Comparison of ENCODE assay signal across 8 cellular contexts in genomic region chr5:167723254-167723871, GRCh38.
DNase-seq lines count a peak whose midpoint lies in the region; ATAC-seq, FAIRE-seq and TF ChIP-seq lines count a peak whose summit lies in the region.

No MANE protein-coding gene starts in this region.

- no peak overlapping the region for H3K9ac ChIP-seq in endothelial cell of umbilical vein (replicated peaks; ENCODE audit: extremely low read depth, insufficient read depth, low read length)

- H2AFZ ChIP-seq in endothelial cell of umbilical vein (ENCODE audit: low read depth, low read length): no peak overlapping the region

- no peaks in the 10 kb centered on the region for H3K27me3 ChIP-seq in endothelial cell of umbilical vein (ENCODE audit: control insufficient read depth in 2 of 2, insufficient read depth in 2 of 2, low read length in 2 of 2)

- H3K27ac ChIP-seq in endothelial cell of umbilical vein (ENCODE audit: insufficient read depth, low read depth, low read length): no peak overlapping the region

- intact Hi-C loops in endothelial cell of umbilical vein (cut with micrococcal nuclease): loop anchor here (1.0 kb wide), 3 partner anchors 324 to 496 kb away; no protein-coding TSS in a partner anchor

- no TSS peak for BruUV-seq in endothelial cell of umbilical vein (replicated peaks; lab: Mats Ljungman, UMichigan)

- CTCF ChIA-PET in endothelial cell of umbilical vein (lab: Charles Lee): interaction anchor here (1.0 to 2.9 kb wide), 3 partner anchors 17 to 500 kb away, joined by 3 to 70 read pairs (median 5); no protein-coding TSS in a partner anchor

- H3K36me3 ChIP-seq in endothelial cell of umbilical vein (ENCODE audit: control insufficient read depth in 2 of 2, extremely low read depth in 1 of 2, insufficient read depth in 2 of 2, low read length in 2 of 2): no peaks in the 10 kb centered on the region

- FAIRE-seq in endothelial cell of umbilical vein (lab: Jason Lieb, UNC): peak; percentile 83

- DNase-seq in D341Med (ENCODE audit: low spot score) (peak; percentile 78), NCI-H82 treated with DMSO at 0.1 percent for 48 hours (lab: John Stamatoyannopoulos, UW; ENCODE audit: unreplicated experiment) (peak; percentile 48), endothelial cell of umbilical vein (ENCODE audit: low read depth, low spot score) (peak; percentile 61), midbrain (lab: John Stamatoyannopoulos, UW) (peak; percentile 87)
- DNase-seq in activated CD8-positive, alpha-beta memory T cell treated with anti-CD3 and anti-CD28 coated beads for 1 hour (ENCODE audit: extremely low read depth in 1 of 2, low read depth in 1 of 2): peak; percentile 1 to 27
- peak; percentile 5 to 11 for DNase-seq in stimulated activated CD8-positive, alpha-beta memory T cell treated with anti-CD3 and anti-CD28 coated beads, Interleukin-4, amount 100 ng/mL, for 4 hours (ENCODE audit: low read depth in 2 of 2, low spot score in 1 of 2)

- peak; percentile 79 to 86 for TF ChIP-seq CTCF in endothelial cell of umbilical vein (IDR thresholded peaks at IDR 0.05; ENCODE audit: extremely low read depth in 1 of 2, insufficient read depth in 1 of 2, low read depth in 1 of 2, low read length in 2 of 2)

- no peaks in the 10 kb centered on the region for H3K4me1 ChIP-seq in endothelial cell of umbilical vein (ENCODE audit: control insufficient read depth, extremely low read depth, insufficient read depth, low read length)

- H3K4me2 ChIP-seq in endothelial cell of umbilical vein (ENCODE audit: insufficient read depth, low read length): no peak overlapping the region

- no peaks in the 10 kb centered on the region for H4K20me1 ChIP-seq in endothelial cell of umbilical vein (replicated peaks; ENCODE audit: control insufficient read depth, extremely low read depth, insufficient read depth, low read length)

- ATAC-seq in GM19463 (IDR thresholded peaks at IDR 0.05; ENCODE audit: unreplicated experiment) (peak; percentile 97), HG03469 (IDR thresholded peaks at IDR 0.05; ENCODE audit: unreplicated experiment) (peak; percentile 92)

- POLR2A ChIA-PET in endothelial cell of umbilical vein (lab: Charles Lee): no interaction called here

- no peak for TF ChIP-seq POLR2A in endothelial cell of umbilical vein (IDR thresholded peaks at IDR 0.05; ENCODE audit: low read depth, low read length)

- no peaks in the 10 kb centered on the region for H3K9me1 ChIP-seq in endothelial cell of umbilical vein (replicated peaks; ENCODE audit: control insufficient read depth, extremely low read depth, insufficient read depth, low read length)

- H3K79me2 ChIP-seq in endothelial cell of umbilical vein (ENCODE audit: control insufficient read depth, insufficient read depth, low read length): no peaks in the 10 kb centered on the region

- no peaks in the 10 kb centered on the region for H3K9me3 ChIP-seq in endothelial cell of umbilical vein (replicated peaks; ENCODE audit: control insufficient read depth, insufficient read depth, low read length)

- H3K4me3 ChIP-seq in endothelial cell of umbilical vein (replicated peaks in 1 of 3; ENCODE audit: insufficient read depth in 1 of 3, low read depth in 1 of 3, low read length in 3 of 3): no peak overlapping the region

- dilution Hi-C loops in endothelial cell of umbilical vein (cut with MboI; ENCODE audit: extremely low pct_ligation_motif_present, low sequenced_read_pairs): no loop called here

TF ChIP-seq in endothelial cell of umbilical vein, 7 proteins besides CTCF, POLR2A, EP300 and RAD21:
- TF ChIP-seq EZH2 (IDR thresholded peaks at IDR 0.05; ENCODE audit: borderline replicate concordance, low read depth, low read length, severe bottlenecking): no peak
- TF ChIP-seq POLR2AphosphoS5 (IDR thresholded peaks at IDR 0.05; ENCODE audit: insufficient read depth, low read depth, low read length): no peak
- no peak for TF ChIP-seq MAX (IDR thresholded peaks at IDR 0.05; ENCODE audit: insufficient read depth, insufficient read length)
- no peak for TF ChIP-seq GATA2 (IDR thresholded peaks at IDR 0.05; ENCODE audit: insufficient read depth, insufficient read length, low read depth, low read length)
- TF ChIP-seq JUN (IDR thresholded peaks at IDR 0.05; ENCODE audit: borderline replicate concordance, insufficient read depth, insufficient read length, low read depth): no peak
- TF ChIP-seq FOS (IDR thresholded peaks at IDR 0.05; ENCODE audit: borderline replicate concordance, insufficient read depth, low read length): no peak
- no peak for TF ChIP-seq MYC (IDR thresholded peaks at IDR 0.05; ENCODE audit: low read depth, low read length)

Comparison
In these comparisons a context has a peak if more than half of its experiments do, and no peak if none do; other contexts are left out.
1. DNase-seq: peak in every context shown above with its lines; median percentile 87 in midbrain; 78 in D341Med; 61 in endothelial cell of umbilical vein; 48 in NCI-H82 treated with DMSO at 0.1 percent for 48 hours; 14 in activated CD8-positive, alpha-beta memory T cell treated with anti-CD3 and anti-CD28 coated beads for 1 hour; 8 in stimulated activated CD8-positive, alpha-beta memory T cell treated with anti-CD3 and anti-CD28 coated beads, Interleukin-4, amount 100 ng/mL, for 4 hours.